In the genomic region with DNA sequence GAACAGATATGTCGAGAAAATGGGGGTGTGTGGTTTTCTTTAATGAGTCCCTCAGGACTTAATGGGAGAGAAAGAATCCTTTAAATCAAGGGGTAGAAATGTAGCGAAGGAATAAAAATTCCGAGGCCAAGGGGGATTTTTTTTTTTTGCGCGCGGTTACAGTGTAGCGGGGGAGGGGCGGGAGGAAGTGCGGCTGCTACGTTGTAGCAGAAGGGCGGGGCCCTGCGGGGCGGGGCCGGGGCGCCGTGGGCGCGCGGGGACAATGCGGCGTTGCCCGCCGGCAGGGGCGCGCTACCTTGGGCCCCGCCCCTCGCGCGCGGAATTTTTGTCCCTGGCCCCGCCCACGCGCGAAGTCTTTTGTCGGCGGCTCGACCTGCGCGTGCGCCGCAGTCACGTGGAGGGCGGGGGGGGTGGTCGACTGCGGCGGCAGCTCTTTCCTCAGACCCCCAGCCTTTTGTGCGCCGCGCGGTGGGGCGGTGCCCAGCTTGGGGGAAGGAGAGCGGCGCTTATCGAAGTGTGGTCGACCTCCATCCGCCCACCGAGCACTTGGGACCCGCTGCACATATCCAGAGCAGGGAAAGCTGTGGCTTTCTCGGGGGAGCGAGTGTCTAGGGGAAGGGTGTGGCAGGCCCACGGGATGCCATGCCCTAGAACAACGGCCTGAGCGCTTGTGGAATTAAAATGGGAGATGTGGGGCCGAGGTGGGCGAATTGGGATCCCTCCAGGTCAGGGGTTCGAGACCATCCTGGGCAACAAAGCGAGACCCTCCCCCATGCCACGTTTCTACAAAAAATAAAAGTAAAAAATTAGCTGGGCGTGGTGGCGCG, we compare ENCODE assay signal across 1 cellular context.
A peak's percentile ranks its signal among the peaks of the same experiment; 100 is the strongest.
TF ChIP-seq lines count a peak whose summit lies in the region.

No MANE protein-coding gene starts in this region.

TF ChIP-seq in HepG2, 621 proteins besides CTCF, POLR2A, EP300 and RAD21 (continued from another document and continues in another):
- TF ChIP-seq, protein P1, sequence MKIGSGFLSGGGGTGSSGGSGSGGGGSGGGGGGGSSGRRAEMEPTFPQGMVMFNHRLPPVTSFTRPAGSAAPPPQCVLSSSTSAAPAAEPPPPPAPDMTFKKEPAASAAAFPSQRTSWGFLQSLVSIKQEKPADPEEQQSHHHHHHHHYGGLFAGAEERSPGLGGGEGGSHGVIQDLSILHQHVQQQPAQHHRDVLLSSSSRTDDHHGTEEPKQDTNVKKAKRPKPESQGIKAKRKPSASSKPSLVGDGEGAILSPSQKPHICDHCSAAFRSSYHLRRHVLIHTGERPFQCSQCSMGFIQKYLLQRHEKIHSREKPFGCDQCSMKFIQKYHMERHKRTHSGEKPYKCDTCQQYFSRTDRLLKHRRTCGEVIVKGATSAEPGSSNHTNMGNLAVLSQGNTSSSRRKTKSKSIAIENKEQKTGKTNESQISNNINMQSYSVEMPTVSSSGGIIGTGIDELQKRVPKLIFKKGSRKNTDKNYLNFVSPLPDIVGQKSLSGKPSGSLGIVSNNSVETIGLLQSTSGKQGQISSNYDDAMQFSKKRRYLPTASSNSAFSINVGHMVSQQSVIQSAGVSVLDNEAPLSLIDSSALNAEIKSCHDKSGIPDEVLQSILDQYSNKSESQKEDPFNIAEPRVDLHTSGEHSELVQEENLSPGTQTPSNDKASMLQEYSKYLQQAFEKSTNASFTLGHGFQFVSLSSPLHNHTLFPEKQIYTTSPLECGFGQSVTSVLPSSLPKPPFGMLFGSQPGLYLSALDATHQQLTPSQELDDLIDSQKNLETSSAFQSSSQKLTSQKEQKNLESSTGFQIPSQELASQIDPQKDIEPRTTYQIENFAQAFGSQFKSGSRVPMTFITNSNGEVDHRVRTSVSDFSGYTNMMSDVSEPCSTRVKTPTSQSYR (CRISPR knock-in tag; IDR thresholded peaks at IDR 0.05; ENCODE audit: borderline replicate concordance) = peak; percentile 81
- TF ChIP-seq GTF3A (CRISPR knock-in tag; conservative IDR thresholded peaks at IDR 0.05) (0 out of 2 replicates have a peak, but pooled peaks have one; percentile 5), TAF1 (CRISPR knock-in tag; IDR thresholded peaks at IDR 0.05) (peak; percentile 67), ZNF235 (CRISPR knock-in tag; IDR thresholded peaks at IDR 0.05; ENCODE audit: borderline replicate concordance) (0 out of 2 replicates have a peak, but pooled peaks have one; percentile 27), MAF1 (CRISPR knock-in tag; IDR thresholded peaks at IDR 0.05; ENCODE audit: borderline replicate concordance) (0 out of 2 replicates have a peak, but pooled peaks have one; percentile 22), ZFP82 (CRISPR knock-in tag; IDR thresholded peaks at IDR 0.05; ENCODE audit: borderline replicate concordance) (0 out of 2 replicates have a peak, but pooled peaks have one; percentile 6), FOSL1 (CRISPR knock-in tag; IDR thresholded peaks at IDR 0.05; ENCODE audit: borderline replicate concordance) (no peak; the same call in 1 of the 2 replicates), ZNF232 (CRISPR knock-in tag; IDR thresholded peaks at IDR 0.05; ENCODE audit: borderline replicate concordance) (peak; percentile 41; the same call in 1 of the 2 replicates), POLR2AphosphoS5 (IDR thresholded peaks at IDR 0.05; ENCODE audit: low read depth, low read length) (peak; percentile 39), ZNF124 (CRISPR knock-in tag; IDR thresholded peaks at IDR 0.05) (peak; percentile 55; the same call in 1 of the 2 replicates), ZNF878 (CRISPR knock-in tag; IDR thresholded peaks at IDR 0.05) (0 out of 2 replicates have a peak, but pooled peaks have one; percentile 50), HHEX (CRISPR knock-in tag; IDR thresholded peaks at IDR 0.05) (no peak), SRY (CRISPR knock-in tag; IDR thresholded peaks at IDR 0.05) (no peak), SRSF1 (optimal IDR thresholded peaks at IDR 0.05; ENCODE audit: low read depth, low read length) (no peak), ARHGAP35 (CRISPR knock-in tag; IDR thresholded peaks at IDR 0.05; ENCODE audit: borderline replicate concordance) (0 out of 2 replicates have a peak, but pooled peaks have one; percentile 27), TBX2 (CRISPR knock-in tag; IDR thresholded peaks at IDR 0.05; ENCODE audit: borderline replicate concordance) (peak; percentile 73), ZNF205 (CRISPR knock-in tag; IDR thresholded peaks at IDR 0.05) (0 out of 2 replicates have a peak, but pooled peaks have one; percentile 30), ZNF430 (CRISPR knock-in tag; IDR thresholded peaks at IDR 0.05) (peak; percentile 90; the same call in 1 of the 2 replicates), ESRRA (CRISPR knock-in tag; IDR thresholded peaks at IDR 0.05; ENCODE audit: low read depth) (peak; percentile 50; the same call in 1 of the 2 replicates), HNRNPLL (IDR thresholded peaks at IDR 0.05; ENCODE audit: low read depth, low read length, poor library complexity, severe bottlenecking) (peak; percentile 45), SIN3B (IDR thresholded peaks at IDR 0.05; ENCODE audit: low read length) (peak; percentile 51; the same call in 1 of the 2 replicates), ZNF761 (CRISPR knock-in tag; conservative IDR thresholded peaks at IDR 0.05) (no peak; the same call in 1 of the 2 replicates), BORCS8-MEF2B (CRISPR knock-in tag; IDR thresholded peaks at IDR 0.05) (peak; percentile 62; the same call in 1 of the 2 replicates), ATF7-NPFF (CRISPR knock-in tag; IDR thresholded peaks at IDR 0.05; ENCODE audit: low read depth) (peak; percentile 91; the same call in 1 of the 2 replicates), ZNF709 (CRISPR knock-in tag; IDR thresholded peaks at IDR 0.05) (0 out of 2 replicates have a peak, but pooled peaks have one; percentile 37), ARNTL (CRISPR knock-in tag; IDR thresholded peaks at IDR 0.05) (peak; percentile 92), ZNF160 (CRISPR knock-in tag; IDR thresholded peaks at IDR 0.05) (peak; percentile 70), MZF1 (CRISPR knock-in tag; IDR thresholded peaks at IDR 0.05; ENCODE audit: borderline replicate concordance) (no peak), ZSCAN12 (CRISPR knock-in tag; IDR thresholded peaks at IDR 0.05) (0 out of 2 replicates have a peak, but pooled peaks have one; percentile 17), ZBTB7A (CRISPR knock-in tag; IDR thresholded peaks at IDR 0.05) (peak; percentile 93)
- TF ChIP-seq, protein P2, sequence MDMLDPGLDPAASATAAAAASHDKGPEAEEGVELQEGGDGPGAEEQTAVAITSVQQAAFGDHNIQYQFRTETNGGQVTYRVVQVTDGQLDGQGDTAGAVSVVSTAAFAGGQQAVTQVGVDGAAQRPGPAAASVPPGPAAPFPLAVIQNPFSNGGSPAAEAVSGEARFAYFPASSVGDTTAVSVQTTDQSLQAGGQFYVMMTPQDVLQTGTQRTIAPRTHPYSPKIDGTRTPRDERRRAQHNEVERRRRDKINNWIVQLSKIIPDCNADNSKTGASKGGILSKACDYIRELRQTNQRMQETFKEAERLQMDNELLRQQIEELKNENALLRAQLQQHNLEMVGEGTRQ (IDR thresholded peaks at IDR 0.05; ENCODE audit: low read depth, low read length) = peak; percentile 92
- TF ChIP-seq, protein P2 (CRISPR knock-in tag; IDR thresholded peaks at IDR 0.05; ENCODE audit: borderline replicate concordance) = peak; percentile 96
- TF ChIP-seq, protein P3, sequence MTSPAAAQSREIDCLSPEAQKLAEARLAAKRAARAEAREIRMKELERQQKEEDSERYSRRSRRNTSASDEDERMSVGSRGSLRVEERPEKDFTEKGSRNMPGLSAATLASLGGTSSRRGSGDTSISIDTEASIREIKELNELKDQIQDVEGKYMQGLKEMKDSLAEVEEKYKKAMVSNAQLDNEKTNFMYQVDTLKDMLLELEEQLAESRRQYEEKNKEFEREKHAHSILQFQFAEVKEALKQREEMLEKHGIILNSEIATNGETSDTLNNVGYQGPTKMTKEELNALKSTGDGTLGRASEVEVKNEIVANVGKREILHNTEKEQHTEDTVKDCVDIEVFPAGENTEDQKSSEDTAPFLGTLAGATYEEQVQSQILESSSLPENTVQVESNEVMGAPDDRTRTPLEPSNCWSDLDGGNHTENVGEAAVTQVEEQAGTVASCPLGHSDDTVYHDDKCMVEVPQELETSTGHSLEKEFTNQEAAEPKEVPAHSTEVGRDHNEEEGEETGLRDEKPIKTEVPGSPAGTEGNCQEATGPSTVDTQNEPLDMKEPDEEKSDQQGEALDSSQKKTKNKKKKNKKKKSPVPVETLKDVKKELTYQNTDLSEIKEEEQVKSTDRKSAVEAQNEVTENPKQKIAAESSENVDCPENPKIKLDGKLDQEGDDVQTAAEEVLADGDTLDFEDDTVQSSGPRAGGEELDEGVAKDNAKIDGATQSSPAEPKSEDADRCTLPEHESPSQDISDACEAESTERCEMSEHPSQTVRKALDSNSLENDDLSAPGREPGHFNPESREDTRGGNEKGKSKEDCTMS (CRISPR knock-in tag; conservative IDR thresholded peaks at IDR 0.05) = no peak
- TF ChIP-seq, protein P4, sequence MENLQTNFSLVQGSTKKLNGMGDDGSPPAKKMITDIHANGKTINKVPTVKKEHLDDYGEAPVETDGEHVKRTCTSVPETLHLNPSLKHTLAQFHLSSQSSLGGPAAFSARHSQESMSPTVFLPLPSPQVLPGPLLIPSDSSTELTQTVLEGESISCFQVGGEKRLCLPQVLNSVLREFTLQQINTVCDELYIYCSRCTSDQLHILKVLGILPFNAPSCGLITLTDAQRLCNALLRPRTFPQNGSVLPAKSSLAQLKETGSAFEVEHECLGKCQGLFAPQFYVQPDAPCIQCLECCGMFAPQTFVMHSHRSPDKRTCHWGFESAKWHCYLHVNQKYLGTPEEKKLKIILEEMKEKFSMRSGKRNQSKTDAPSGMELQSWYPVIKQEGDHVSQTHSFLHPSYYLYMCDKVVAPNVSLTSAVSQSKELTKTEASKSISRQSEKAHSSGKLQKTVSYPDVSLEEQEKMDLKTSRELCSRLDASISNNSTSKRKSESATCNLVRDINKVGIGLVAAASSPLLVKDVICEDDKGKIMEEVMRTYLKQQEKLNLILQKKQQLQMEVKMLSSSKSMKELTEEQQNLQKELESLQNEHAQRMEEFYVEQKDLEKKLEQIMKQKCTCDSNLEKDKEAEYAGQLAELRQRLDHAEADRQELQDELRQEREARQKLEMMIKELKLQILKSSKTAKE (CRISPR knock-in tag; IDR thresholded peaks at IDR 0.05; ENCODE audit: borderline replicate concordance) = peak; percentile 32; the same call in 1 of the 2 replicates
- TF ChIP-seq, protein P5, sequence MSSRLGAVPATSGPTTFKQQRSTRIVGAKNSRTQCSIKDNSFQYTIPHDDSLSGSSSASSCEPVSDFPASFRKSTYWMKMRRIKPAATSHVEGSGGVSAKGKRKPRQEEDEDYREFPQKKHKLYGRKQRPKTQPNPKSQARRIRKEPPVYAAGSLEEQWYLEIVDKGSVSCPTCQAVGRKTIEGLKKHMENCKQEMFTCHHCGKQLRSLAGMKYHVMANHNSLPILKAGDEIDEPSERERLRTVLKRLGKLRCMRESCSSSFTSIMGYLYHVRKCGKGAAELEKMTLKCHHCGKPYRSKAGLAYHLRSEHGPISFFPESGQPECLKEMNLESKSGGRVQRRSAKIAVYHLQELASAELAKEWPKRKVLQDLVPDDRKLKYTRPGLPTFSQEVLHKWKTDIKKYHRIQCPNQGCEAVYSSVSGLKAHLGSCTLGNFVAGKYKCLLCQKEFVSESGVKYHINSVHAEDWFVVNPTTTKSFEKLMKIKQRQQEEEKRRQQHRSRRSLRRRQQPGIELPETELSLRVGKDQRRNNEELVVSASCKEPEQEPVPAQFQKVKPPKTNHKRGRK (CRISPR knock-in tag; IDR thresholded peaks at IDR 0.05) = no peak
- TF ChIP-seq, protein P6, sequence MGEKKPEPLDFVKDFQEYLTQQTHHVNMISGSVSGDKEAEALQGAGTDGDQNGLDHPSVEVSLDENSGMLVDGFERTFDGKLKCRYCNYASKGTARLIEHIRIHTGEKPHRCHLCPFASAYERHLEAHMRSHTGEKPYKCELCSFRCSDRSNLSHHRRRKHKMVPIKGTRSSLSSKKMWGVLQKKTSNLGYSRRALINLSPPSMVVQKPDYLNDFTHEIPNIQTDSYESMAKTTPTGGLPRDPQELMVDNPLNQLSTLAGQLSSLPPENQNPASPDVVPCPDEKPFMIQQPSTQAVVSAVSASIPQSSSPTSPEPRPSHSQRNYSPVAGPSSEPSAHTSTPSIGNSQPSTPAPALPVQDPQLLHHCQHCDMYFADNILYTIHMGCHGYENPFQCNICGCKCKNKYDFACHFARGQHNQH (CRISPR knock-in tag; IDR thresholded peaks at IDR 0.05) = peak; percentile 76
- TF ChIP-seq, protein P7, sequence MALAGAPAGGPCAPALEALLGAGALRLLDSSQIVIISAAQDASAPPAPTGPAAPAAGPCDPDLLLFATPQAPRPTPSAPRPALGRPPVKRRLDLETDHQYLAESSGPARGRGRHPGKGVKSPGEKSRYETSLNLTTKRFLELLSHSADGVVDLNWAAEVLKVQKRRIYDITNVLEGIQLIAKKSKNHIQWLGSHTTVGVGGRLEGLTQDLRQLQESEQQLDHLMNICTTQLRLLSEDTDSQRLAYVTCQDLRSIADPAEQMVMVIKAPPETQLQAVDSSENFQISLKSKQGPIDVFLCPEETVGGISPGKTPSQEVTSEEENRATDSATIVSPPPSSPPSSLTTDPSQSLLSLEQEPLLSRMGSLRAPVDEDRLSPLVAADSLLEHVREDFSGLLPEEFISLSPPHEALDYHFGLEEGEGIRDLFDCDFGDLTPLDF (CRISPR knock-in tag; IDR thresholded peaks at IDR 0.05) = peak; percentile 91
- TF ChIP-seq, protein P8, sequence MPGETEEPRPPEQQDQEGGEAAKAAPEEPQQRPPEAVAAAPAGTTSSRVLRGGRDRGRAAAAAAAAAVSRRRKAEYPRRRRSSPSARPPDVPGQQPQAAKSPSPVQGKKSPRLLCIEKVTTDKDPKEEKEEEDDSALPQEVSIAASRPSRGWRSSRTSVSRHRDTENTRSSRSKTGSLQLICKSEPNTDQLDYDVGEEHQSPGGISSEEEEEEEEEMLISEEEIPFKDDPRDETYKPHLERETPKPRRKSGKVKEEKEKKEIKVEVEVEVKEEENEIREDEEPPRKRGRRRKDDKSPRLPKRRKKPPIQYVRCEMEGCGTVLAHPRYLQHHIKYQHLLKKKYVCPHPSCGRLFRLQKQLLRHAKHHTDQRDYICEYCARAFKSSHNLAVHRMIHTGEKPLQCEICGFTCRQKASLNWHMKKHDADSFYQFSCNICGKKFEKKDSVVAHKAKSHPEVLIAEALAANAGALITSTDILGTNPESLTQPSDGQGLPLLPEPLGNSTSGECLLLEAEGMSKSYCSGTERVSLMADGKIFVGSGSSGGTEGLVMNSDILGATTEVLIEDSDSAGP (CRISPR knock-in tag; IDR thresholded peaks at IDR 0.05; ENCODE audit: borderline replicate concordance) = no peak; the same call in 1 of the 2 replicates
- TF ChIP-seq, protein P9, sequence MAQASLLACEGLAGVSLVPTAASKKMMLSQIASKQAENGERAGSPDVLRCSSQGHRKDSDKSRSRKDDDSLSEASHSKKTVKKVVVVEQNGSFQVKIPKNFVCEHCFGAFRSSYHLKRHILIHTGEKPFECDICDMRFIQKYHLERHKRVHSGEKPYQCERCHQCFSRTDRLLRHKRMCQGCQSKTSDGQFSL (CRISPR knock-in tag; IDR thresholded peaks at IDR 0.05) = peak; percentile 98
